In the genomic region with DNA sequence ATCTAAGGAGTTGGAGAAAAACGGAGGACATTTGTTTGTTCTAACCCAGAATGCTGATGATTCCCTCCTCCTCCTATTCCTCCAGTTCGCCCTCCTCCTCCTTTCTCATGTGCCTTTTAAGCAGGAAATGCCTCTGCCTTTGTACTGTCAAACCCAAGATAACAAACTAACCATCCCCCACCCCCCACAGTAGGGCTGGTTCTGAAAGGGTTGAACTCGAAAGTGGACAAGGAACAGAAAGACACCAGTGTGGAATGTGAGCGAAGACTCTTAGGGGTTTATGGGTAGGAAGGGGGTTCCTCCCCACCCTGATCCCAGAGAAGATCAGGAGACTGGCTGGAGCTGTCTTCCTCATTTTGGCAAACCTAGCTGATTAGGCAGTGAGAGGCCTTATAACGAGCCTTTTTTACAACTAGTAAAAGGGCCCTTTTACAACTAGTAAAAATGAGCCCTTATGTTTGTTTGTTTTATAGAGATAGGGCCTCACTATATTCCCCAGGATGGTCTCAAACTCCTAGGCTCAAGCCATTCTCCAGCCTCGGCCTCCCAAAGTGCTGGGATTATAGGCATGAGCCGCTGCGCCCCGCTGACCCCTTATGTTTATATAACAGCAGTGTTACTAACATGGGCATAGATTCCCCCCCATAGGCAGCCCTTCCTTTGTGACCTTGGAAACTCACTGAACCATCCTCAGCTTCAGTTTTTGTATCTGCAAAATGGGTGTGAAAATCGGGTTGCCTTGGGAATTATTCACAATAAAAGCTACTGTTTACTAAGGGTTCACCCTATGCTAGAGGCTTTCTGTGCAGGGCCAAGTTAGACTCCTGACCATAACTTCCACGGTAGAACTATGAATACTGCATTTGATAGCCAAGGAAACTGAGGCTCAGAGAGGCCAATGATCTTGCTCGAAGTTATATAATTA, we compare ENCODE assay signal across 8 cellular contexts. TPM values are rescaled to one million over a fixed set of nuclear protein-coding genes. Genes with fewer than 3 reads are reported as not detected.
DNase-seq lines count a peak whose midpoint lies in the region; ATAC-seq and TF ChIP-seq lines count a peak whose summit lies in the region.

No MANE protein-coding gene starts in this region.

- H3K27me3 Mint-ChIP-seq in CD14-positive monocyte (ENCODE audit: low read depth in 3 of 3): peaks cover 0 to 6% (median 3%) of the 10 kb centered on the region in 3 donors

- DNase-seq in CD14-positive monocyte (ENCODE audit: low spot score) (no peak), HS-27A (ENCODE audit: low read depth) (peak; percentile 47), UCSD-AML1 (lab: John Stamatoyannopoulos, UW; ENCODE audit: unreplicated experiment) (peak; percentile 41), aorta (no peak), NCI-H2107 (lab: John Stamatoyannopoulos, UW) (no peak)

- no peaks in the 10 kb centered on the region for H3K27me3 ChIP-seq in esophagus (ENCODE audit: control insufficient read depth in 1 of 2, insufficient read depth in 2 of 2, low read length in 2 of 2)
- H3K27me3 ChIP-seq in mucosa of stomach (ENCODE audit: control insufficient read depth, insufficient read depth, low read length): no peaks in the 10 kb centered on the region
- H3K27me3 ChIP-seq in aorta (ENCODE audit: control insufficient read depth in 1 of 2, insufficient read depth in 2 of 2, low read length in 1 of 2): no peaks in the 10 kb centered on the region

- H3K36me3 ChIP-seq in esophagus (ENCODE audit: control insufficient read depth in 2 of 2, insufficient read depth in 2 of 2, low read length in 1 of 2) (no peaks in the 10 kb centered on the region), mucosa of stomach (ENCODE audit: control insufficient read depth, insufficient read depth, low read length) (no peaks in the 10 kb centered on the region), aorta (ENCODE audit: control insufficient read depth in 1 of 2, insufficient read depth in 2 of 2, low read length in 1 of 2) (no peaks in the 10 kb centered on the region)

- peaks cover 43% of the 10 kb centered on the region for H3K4me1 Mint-ChIP-seq in CD14-positive monocyte

- H3K4me3 ChIP-seq in esophagus (ENCODE audit: low read depth in 1 of 2, low read length in 2 of 2) (peak overlapping the region; percentile 76 to 81), mucosa of stomach (ENCODE audit: low read length) (peak overlapping the region; percentile 72), aorta (ENCODE audit: low read length in 2 of 2) (peak overlapping the region; percentile 29 to 67)

- no peaks in the 10 kb centered on the region for H3K9me3 ChIP-seq in esophagus (ENCODE audit: control insufficient read depth in 2 of 2, insufficient read depth in 1 of 2, low read depth in 1 of 2, low read length in 1 of 2)
- no peaks in the 10 kb centered on the region for H3K9me3 ChIP-seq in mucosa of stomach (ENCODE audit: control insufficient read depth, low read length)
- no peaks in the 10 kb centered on the region for H3K9me3 ChIP-seq in aorta (ENCODE audit: control insufficient read depth, low read length)

- H3K9me3 Mint-ChIP-seq in CD14-positive monocyte: no peaks in the 10 kb centered on the region

- H3K4me3 Mint-ChIP-seq in CD14-positive monocyte: peak overlapping the region; percentile 83 to 95

- peaks cover 3 to 6% of the 10 kb centered on the region in 2 donors for H3K36me3 Mint-ChIP-seq in CD14-positive monocyte

- H3K4me1 ChIP-seq in esophagus (ENCODE audit: control insufficient read depth in 2 of 2, insufficient read depth in 2 of 2, low read length in 1 of 2) (peaks cover 3 to 7% of the 10 kb centered on the region in 2 donors), mucosa of stomach (ENCODE audit: control insufficient read depth, insufficient read depth, low read length) (peaks cover 30% of the 10 kb centered on the region), aorta (ENCODE audit: control insufficient read depth in 1 of 2, insufficient read depth in 2 of 2, low read length in 2 of 2) (no peaks in the 10 kb centered on the region)

- peak overlapping the region; percentile 89 to 91 for H3K27ac ChIP-seq in esophagus (ENCODE audit: low read depth in 2 of 2, low read length in 1 of 2)
- H3K27ac ChIP-seq in aorta (ENCODE audit: low read depth in 1 of 2, low read length in 2 of 2): no peak overlapping the region

- peak overlapping the region; percentile 78 for H3K9ac ChIP-seq in mucosa of stomach (ENCODE audit: low read length)

- ATAC-seq in aorta (ENCODE audit: low FRiP score) (peak; percentile 14), GM21515 (IDR thresholded peaks at IDR 0.05; ENCODE audit: unreplicated experiment) (no peak)

- WGBS in esophagus, 2 donors: 35% methylated on average over 12 of the region's 12 CpGs
- 44 to 46% methylated on average over 12 of the region's 12 CpGs for WGBS in aorta, 2 donors

- H3K27ac Mint-ChIP-seq in CD14-positive monocyte: peak overlapping the region; percentile 15 to 89 (median 73)

- intact Hi-C loops in CD14-positive monocyte (cut with micrococcal nuclease): loop anchor here (2.0 to 5.0 kb wide), 4 partner anchors 36 to 166 kb away; no protein-coding TSS in a partner anchor
- intact Hi-C loops in aorta (cut with DNase I): loop anchor here (2.0 to 10.0 kb wide), 7 partner anchors 36 to 446 kb away; a partner anchor contains a TSS

- TF ChIP-seq CTCF in CD14-positive monocyte (IDR thresholded peaks at IDR 0.05): no peak

RNA-seq across cellular contexts. Expression of a gene that starts 1.1 kb away (rescaled TPM):
- polyA plus RNA-seq in CD14-positive monocyte (10 to 100 TPM; 22.5 to 26.1 TPM), esophagus (10 to 100 TPM in 1 of 2 donors, 1 to 10 TPM in 1; 9.2 to 11.1 TPM), aorta (10 to 100 TPM in 1 of 2 donors, 1 to 10 TPM in 1; 9.6 to 16.6 TPM)
- total RNA-seq in aorta: 100 to 1,000 TPM in 1 of 2 donors, 10 to 100 TPM in 1; 87.3 to 133 TPM

RNA-seq across cellular contexts. Expression of a gene that starts 3.2 kb away (rescaled TPM):
- polyA plus RNA-seq in CD14-positive monocyte (not detected), esophagus (1 to 10 TPM; 3.4 to 9.4 TPM), aorta (1 to 10 TPM in 1 of 2 donors, under 1 TPM in 1; 0.36 to 1.1 TPM)
- total RNA-seq in aorta: 1 to 10 TPM in 1 of 2 donors, under 1 TPM in 1; 0.88 to 2.3 TPM

Comparison
In these comparisons a context has a peak if more than half of its experiments do, and no peak if none do; other contexts are left out.
1. DNase-seq: peak in HS-27A (single experiment) and UCSD-AML1 (single experiment); none in CD14-positive monocyte (single experiment), aorta (0 of 2) and NCI-H2107 (single experiment).
2. H3K27ac ChIP-seq: peak in esophagus (2 of 2); none in aorta (0 of 2).
3. Peak in every context shown above with its lines, with median percentiles within 50 percentile points of each other: H3K4me3 ChIP-seq.